Comparison of ENCODE assay signal across 28 cellular contexts in genomic region chr10:55266797-55267196, GRCh38.
"Had no signal": no experiment of that assay in that cellular context is flagged by ENCODE, and none has a peak within 500 bp of the region (broad histone marks: within the 10 kb centered on the region; RNA-seq: fewer than 3 reads in every experiment).

No MANE protein-coding gene starts in this region.

- H3K9me3 Mint-ChIP-seq: activated CD4-positive, alpha-beta T cell treated with anti-CD3 and anti-CD28 coated beads, Interleukin-2, amount 10 ng/mL, durations not matched to agents 24 days and 14 days; activated naive CD8-positive, alpha-beta T cell treated with anti-CD3 and anti-CD28 coated beads, Interleukin-2, amount 10 ng/mL, durations not matched to agents 7 days and 5 days; dendritic cell treated with granulocyte-macrophage colony-stimulating factor and Interleukin-4, amounts not matched to agents 40 ng/mL and 50 ng/mL, for 4 days; endodermal cell; T-helper 2 cell treated with Interferon-gamma antibody and Interleukin-4, amounts not matched to agents 5 μg/mL and 100 μg/mL, for 36 hours had no signal

- DNase-seq: activated CD4-positive, alpha-beta memory T cell treated with anti-CD3 and anti-CD28 coated beads for 36 hours; activated CD4-positive, alpha-beta T cell treated with anti-CD3 and anti-CD28 coated beads for 36 hours; activated CD4-positive, alpha-beta T cell treated with anti-CD3 and anti-CD28 coated beads, Interleukin-2, amount 10 ng/mL, durations not matched to agents 24 days and 14 days; activated CD4-positive, CD25-positive, alpha-beta regulatory T cell; activated CD4-positive, CD25-positive, alpha-beta regulatory T cell treated with anti-CD3 and anti-CD28 coated beads, Interleukin-2, amount 50 U/mL, for 72 hours; activated CD8-positive, alpha-beta memory T cell treated with anti-CD3 and anti-CD28 coated beads, Interleukin-2, amount 50 U/mL, for 48 hours; activated CD8-positive, alpha-beta T cell treated with anti-CD3 and anti-CD28 coated beads, Interleukin-2, amount 10 ng/mL, durations not matched to agents 7 days and 5 days; activated gamma-delta T cell; activated naive CD4-positive, alpha-beta T cell; activated naive CD4-positive, alpha-beta T cell treated with anti-CD3 and anti-CD28 coated beads, Interleukin-2, amount 10 ng/mL, durations not matched to agents 7 days and 5 days; activated naive CD8-positive, alpha-beta T cell treated with anti-CD3 and anti-CD28 coated beads, Interleukin-2, amount 10 ng/mL, durations not matched to agents 7 days and 5 days; activated T-cell treated with anti-CD3 and anti-CD28 coated beads for 4 hours; activated T-cell treated with anti-CD3 and anti-CD28 coated beads, Interleukin-2, amount 50 U/mL, for 24 hours; activated T-cell treated with anti-CD3 and anti-CD28 coated beads, Interleukin-2, amount 50 U/mL, for 72 hours; central memory CD4-positive, alpha-beta T cell; dorsolateral prefrontal cortex; effector memory CD4-positive, alpha-beta T cell; endodermal cell; foreskin fibroblast; T-helper 1 cell; T-helper 17 cell; T1000; WERI-Rb-1 had no signal

- H3K4me1 Mint-ChIP-seq: activated CD4-positive, alpha-beta T cell treated with anti-CD3 and anti-CD28 coated beads for 36 hours; activated CD4-positive, alpha-beta T cell treated with anti-CD3 and anti-CD28 coated beads, Interleukin-2, amount 10 ng/mL, durations not matched to agents 24 days and 14 days; activated naive CD4-positive, alpha-beta T cell treated with anti-CD3 and anti-CD28 coated beads, Interleukin-2, amount 10 ng/mL, durations not matched to agents 7 days and 5 days; activated naive CD8-positive, alpha-beta T cell treated with anti-CD3 and anti-CD28 coated beads, Interleukin-2, amount 10 ng/mL, durations not matched to agents 7 days and 5 days; brain; T-helper 17 cell had no signal

- H3K27me3 Mint-ChIP-seq: activated CD4-positive, alpha-beta memory T cell treated with anti-CD3 and anti-CD28 coated beads for 36 hours; activated CD4-positive, alpha-beta T cell treated with anti-CD3 and anti-CD28 coated beads for 36 hours; activated CD4-positive, alpha-beta T cell treated with anti-CD3 and anti-CD28 coated beads, Interleukin-2, amount 10 ng/mL, durations not matched to agents 24 days and 14 days; activated naive CD4-positive, alpha-beta T cell treated with anti-CD3 and anti-CD28 coated beads, Interleukin-2, amount 10 ng/mL, durations not matched to agents 7 days and 5 days; activated naive CD8-positive, alpha-beta T cell treated with anti-CD3 and anti-CD28 coated beads, Interleukin-2, amount 10 ng/mL, durations not matched to agents 7 days and 5 days; activated T-cell treated with anti-CD3 and anti-CD28 coated beads, Interleukin-2, amount 50 U/mL, for 24 hours; dendritic cell treated with granulocyte-macrophage colony-stimulating factor and Interleukin-4, amounts not matched to agents 40 ng/mL and 50 ng/mL, for 4 days; T-helper 17 cell had no signal

- ATAC-seq: activated CD4-positive, alpha-beta T cell treated with anti-CD3 and anti-CD28 coated beads for 36 hours; activated CD8-positive, alpha-beta T cell treated with anti-CD3 and anti-CD28 coated beads, Interleukin-2, amount 10 ng/mL, durations not matched to agents 7 days and 5 days; activated naive CD4-positive, alpha-beta T cell treated with anti-CD3 and anti-CD28 coated beads, Interleukin-2, amount 50 U/mL, for 72 hours; activated T-cell treated with anti-CD3 and anti-CD28 coated beads, Interleukin-2, amount 50 U/mL, for 72 hours; esophagus mucosa; T-helper 17 cell had no signal

- H3K36me3 Mint-ChIP-seq: activated CD4-positive, alpha-beta memory T cell treated with anti-CD3 and anti-CD28 coated beads for 36 hours; activated naive CD4-positive, alpha-beta T cell treated with anti-CD3 and anti-CD28 coated beads, Interleukin-2, amount 10 ng/mL, durations not matched to agents 7 days and 5 days; activated naive CD4-positive, alpha-beta T cell treated with anti-CD3 and anti-CD28 coated beads, Interleukin-2, amount 50 U/mL, for 72 hours; activated naive CD8-positive, alpha-beta T cell treated with anti-CD3 and anti-CD28 coated beads, Interleukin-2, amount 10 ng/mL, durations not matched to agents 7 days and 5 days; brain had no signal

- H3K4me3 Mint-ChIP-seq: activated CD4-positive, alpha-beta memory T cell treated with anti-CD3 and anti-CD28 coated beads for 36 hours; activated CD4-positive, alpha-beta T cell treated with anti-CD3 and anti-CD28 coated beads for 36 hours; activated CD4-positive, alpha-beta T cell treated with anti-CD3 and anti-CD28 coated beads, Interleukin-2, amount 10 ng/mL, durations not matched to agents 24 days and 14 days; activated CD8-positive, alpha-beta T cell treated with anti-CD3 and anti-CD28 coated beads, Interleukin-2, amount 10 ng/mL, durations not matched to agents 7 days and 5 days; activated naive CD4-positive, alpha-beta T cell treated with anti-CD3 and anti-CD28 coated beads, Interleukin-2, amount 10 ng/mL, durations not matched to agents 7 days and 5 days; activated naive CD8-positive, alpha-beta T cell treated with anti-CD3 and anti-CD28 coated beads, Interleukin-2, amount 10 ng/mL, durations not matched to agents 7 days and 5 days; activated T-cell treated with anti-CD3 and anti-CD28 coated beads, Interleukin-2, amount 50 U/mL, for 24 hours; activated T-cell treated with anti-CD3 and anti-CD28 coated beads, Interleukin-2, amount 50 U/mL, for 72 hours; brain; dendritic cell treated with granulocyte-macrophage colony-stimulating factor and Interleukin-4, amounts not matched to agents 40 ng/mL and 50 ng/mL, for 4 days; endodermal cell; T-helper 17 cell; T-helper 2 cell treated with Interferon-gamma antibody and Interleukin-4, amounts not matched to agents 5 μg/mL and 100 μg/mL, for 36 hours had no signal

- H3K27ac Mint-ChIP-seq: activated CD4-positive, alpha-beta memory T cell treated with anti-CD3 and anti-CD28 coated beads for 36 hours; activated CD4-positive, alpha-beta T cell treated with anti-CD3 and anti-CD28 coated beads for 36 hours; activated CD4-positive, alpha-beta T cell treated with anti-CD3 and anti-CD28 coated beads, Interleukin-2, amount 10 ng/mL, durations not matched to agents 24 days and 14 days; activated CD8-positive, alpha-beta T cell treated with anti-CD3 and anti-CD28 coated beads, Interleukin-2, amount 10 ng/mL, durations not matched to agents 7 days and 5 days; activated naive CD4-positive, alpha-beta T cell treated with anti-CD3 and anti-CD28 coated beads, Interleukin-2, amount 10 ng/mL, durations not matched to agents 7 days and 5 days; activated naive CD4-positive, alpha-beta T cell treated with anti-CD3 and anti-CD28 coated beads, Interleukin-2, amount 50 U/mL, for 72 hours; activated naive CD8-positive, alpha-beta T cell treated with anti-CD3 and anti-CD28 coated beads, Interleukin-2, amount 10 ng/mL, durations not matched to agents 7 days and 5 days; activated T-cell treated with anti-CD3 and anti-CD28 coated beads, Interleukin-2, amount 50 U/mL, for 24 hours; activated T-cell treated with anti-CD3 and anti-CD28 coated beads, Interleukin-2, amount 50 U/mL, for 72 hours; brain; dendritic cell treated with granulocyte-macrophage colony-stimulating factor and Interleukin-4, amounts not matched to agents 40 ng/mL and 50 ng/mL, for 4 days; endodermal cell; T-helper 17 cell; T-helper 2 cell treated with Interferon-gamma antibody and Interleukin-4, amounts not matched to agents 5 μg/mL and 100 μg/mL, for 36 hours had no signal
